8 cellular contexts compared by ENCODE assay signal in the genomic region with DNA sequence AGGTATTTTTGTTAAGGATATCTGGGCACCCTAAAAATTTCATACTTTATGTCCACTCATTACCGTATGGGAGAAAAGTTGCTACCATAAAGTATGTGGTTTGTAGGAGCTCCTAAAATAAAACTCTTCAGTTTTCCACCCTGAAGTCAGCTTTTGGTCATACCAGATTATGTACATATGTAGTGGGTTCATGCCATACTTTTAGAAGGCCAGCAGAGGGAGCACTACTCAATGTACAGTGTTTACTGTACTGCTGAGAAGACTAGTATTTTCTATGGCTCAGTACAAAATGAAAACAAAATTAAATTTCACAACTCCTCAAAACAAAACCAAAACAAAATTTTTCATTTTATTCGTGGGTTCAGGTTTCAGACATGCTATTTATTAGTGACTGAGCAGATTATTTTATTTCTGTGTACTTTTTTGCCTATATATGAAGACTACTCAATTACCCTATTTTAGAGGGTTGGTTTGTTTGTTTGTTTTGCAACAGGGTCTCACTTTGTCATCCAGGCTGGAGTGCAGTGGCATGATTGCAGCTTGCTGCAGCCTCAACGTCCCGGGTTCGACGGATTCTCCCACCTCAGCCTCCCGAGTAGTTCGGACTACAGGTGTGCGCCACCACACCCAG. TPM values are rescaled to one million over a fixed set of nuclear protein-coding genes. Genes with fewer than 3 reads are reported as not detected.
DNase-seq lines count a peak whose midpoint lies in the region; ATAC-seq, FAIRE-seq and TF ChIP-seq lines count a peak whose summit lies in the region.

No MANE protein-coding gene starts in this region.

- TF ChIP-seq CTCF in bronchial epithelial cell (IDR thresholded peaks at IDR 0.05; ENCODE audit: insufficient read depth, low read length, severe bottlenecking) (peak; percentile 65), kidney epithelial cell (IDR thresholded peaks at IDR 0.05; ENCODE audit: insufficient read depth, low read length, poor library complexity, severe bottlenecking) (peak; percentile 81)

- peak; percentile 90 for DNase-seq in Ammon's horn (ENCODE audit: low spot score)
- peak; percentile 67 for DNase-seq in NCI-H146 (lab: John Stamatoyannopoulos, UW)
- DNase-seq in T follicular helper cell (ENCODE audit: low read depth), result peak; percentile 21
- DNase-seq in bronchial epithelial cell (ENCODE audit: low read depth), result peak; percentile 68
- DNase-seq in kidney epithelial cell (ENCODE audit: low read depth), result no peak
- DNase-seq in stimulated activated CD8-positive, alpha-beta memory T cell treated with anti-CD3 and anti-CD28 coated beads, Interleukin-15, amount 100 ng/mL, for 1 hour (ENCODE audit: low read depth), result peak; percentile 12

- ATAC-seq in GM18519 (IDR thresholded peaks at IDR 0.05; ENCODE audit: low FRiP score, unreplicated experiment), result peak; percentile 89
- ATAC-seq in HG02970 (IDR thresholded peaks at IDR 0.05; ENCODE audit: low FRiP score, unreplicated experiment), result peak; percentile 77

- FAIRE-seq in bronchial epithelial cell (lab: Jason Lieb, UNC), result no peak

- H3K27me3 ChIP-seq in bronchial epithelial cell (ENCODE audit: control insufficient read depth, insufficient read depth, low read length), result no peaks in the 10 kb centered on the region
- H3K27me3 ChIP-seq in kidney epithelial cell (ENCODE audit: control insufficient read depth, insufficient read depth, low read length), result no peaks in the 10 kb centered on the region

- H3K36me3 ChIP-seq in bronchial epithelial cell (ENCODE audit: control insufficient read depth, insufficient read depth, low read length) (no peaks in the 10 kb centered on the region), kidney epithelial cell (ENCODE audit: control insufficient read depth, insufficient read depth, low read length) (peaks cover 2% of the 10 kb centered on the region)

- H3K4me3 ChIP-seq in bronchial epithelial cell (ENCODE audit: low read depth, low read length) (no peak overlapping the region), kidney epithelial cell (ENCODE audit: low read depth, low read length) (no peak overlapping the region)

RNA-seq across cellular contexts. Expression of gene NXPE3, which starts 24.3 kb away (rescaled TPM):
- 3.9 and 6.7 TPM in 2 replicates for total RNA-seq in bronchial epithelial cell
- 13.6 and 16.9 TPM in 2 replicates for total RNA-seq in kidney epithelial cell

RNA-seq across cellular contexts. Expression of gene NFKBIZ, which starts 46.0 kb away (rescaled TPM):
- total RNA-seq in bronchial epithelial cell (40.3 and 70.3 TPM in 2 replicates), kidney epithelial cell (76.4 and 91.6 TPM in 2 replicates)
